In genomic region chrX:72128881-72129280, GRCh38 we compare ENCODE assay signal across 1 cellular context.
TF ChIP-seq lines count a peak whose summit lies in the region.

No MANE protein-coding gene starts in this region.

TF ChIP-seq in GM23338, 12 proteins besides CTCF, POLR2A, EP300 and RAD21 (continued from another document):
- TF ChIP-seq ZNF462 (CRISPR knock-in tag; IDR thresholded peaks at IDR 0.05) = no peak
- TF ChIP-seq ZNF331 (CRISPR knock-in tag; IDR thresholded peaks at IDR 0.05; ENCODE audit: low read depth) = no peak
- no peak for TF ChIP-seq REST (IDR thresholded peaks at IDR 0.05; ENCODE audit: unreplicated experiment)
- no peak for TF ChIP-seq EZH2phosphoT487 (IDR thresholded peaks at IDR 0.05; ENCODE audit: unreplicated experiment)
- TF ChIP-seq EZH2 (IDR thresholded peaks at IDR 0.05; ENCODE audit: low read depth, unreplicated experiment) = no peak
